In genomic region chr19:43652546-43652874, GRCh38 we compare ENCODE assay signal across 22 cellular contexts. TPM values are rescaled to one million over a fixed set of nuclear protein-coding genes. Genes with fewer than 3 reads are reported as not detected.
DNase-seq lines count a peak whose midpoint lies in the region; ATAC-seq, FAIRE-seq and TF ChIP-seq lines count a peak whose summit lies in the region.
"Had no signal": no experiment of that assay in that cellular context is flagged by ENCODE, and none has a peak within 500 bp of the region (broad histone marks: within the 10 kb centered on the region; RNA-seq: fewer than 3 reads in every experiment).

No MANE protein-coding gene starts in this region.

- in situ Hi-C loops in HepG2 (cut with HindIII; ENCODE audit: extremely low pct_ligation_motif_present, low pct_unique_long_range_greater_than_20kb): loop anchor here (5.0 kb wide), 2 partner anchors 55 to 95 kb away; partner anchors contain the start of genes IRGQ and ZNF576

- H2AFZ ChIP-seq in HepG2 (ENCODE audit: low read length): peak overlapping the region; percentile 81

- H3K4me3 ChIP-seq in HepG2 (replicated peaks in 1 of 3; ENCODE audit: insufficient read depth in 1 of 3, low read depth in 2 of 3, low read length in 3 of 3) (no peak overlapping the region), right lobe of liver (no peak overlapping the region)
- H3K4me3 ChIP-seq: ascending aorta, HAP-1, SJSA1, upper lobe of right lung had no signal

- TF ChIP-seq CTCF in HepG2 (CRISPR knock-in tag; IDR thresholded peaks at IDR 0.05) (no peak), right lobe of liver (IDR thresholded peaks at IDR 0.05) (no peak), glutamatergic neuron (IDR thresholded peaks at IDR 0.05; ENCODE audit: partially characterized antibody, unreplicated experiment) (peak; percentile 48)

- ATAC-seq in HepG2 (peak; percentile 29), right lobe of liver (no peak), SK-N-SH treated with all-trans-retinoic acid at 6 μM for 48 hours (peak; percentile 24; the same call in 2 of the 3 replicates), HG03097 (IDR thresholded peaks at IDR 0.05; ENCODE audit: low FRiP score, unreplicated experiment) (no peak)

- H3K27ac Mint-ChIP-seq in glutamatergic neuron (ENCODE audit: unreplicated experiment): no peak overlapping the region
- H3K27ac Mint-ChIP-seq: activated naive CD4-positive, alpha-beta T cell treated with anti-CD3 and anti-CD28 coated beads, Interleukin-2, amount 50 U/mL, for 72 hours; T-helper 1 cell treated with Interleukin-12 subunit alpha and Interleukin-12 subunit beta and Interleukin-4 antibody, amounts not matched to agents 30 μg/mL and 1 μg/mL, for 36 hours had no signal

- H3K4me1 ChIP-seq in HepG2 (ENCODE audit: insufficient read depth, low read length): peaks cover 8% of the 10 kb centered on the region
- peaks cover 0 to 6% (median 0%) of the 10 kb centered on the region in 4 donors for H3K4me1 ChIP-seq in right lobe of liver
- H3K4me1 ChIP-seq: ascending aorta, BE2C, HAP-1, SJSA1, upper lobe of right lung had no signal

- H3K9ac ChIP-seq in HepG2 (ENCODE audit: insufficient read depth, low read depth, low read length): no peak overlapping the region

- peaks cover 4% of the 10 kb centered on the region for H3K27me3 Mint-ChIP-seq in glutamatergic neuron (ENCODE audit: unreplicated experiment)

- TF ChIP-seq EP300 in HepG2 (IDR thresholded peaks at IDR 0.05; ENCODE audit: low read depth in 2 of 2, low read length in 2 of 2) (no peak), HepG2 (CRISPR knock-in tag; IDR thresholded peaks at IDR 0.05; ENCODE audit: borderline replicate concordance) (no peak)

- no peak for DNase-seq in HepG2 (ENCODE audit: low spot score)
- no peak for DNase-seq in right lobe of liver
- no peak for DNase-seq in glutamatergic neuron
- DNase-seq in hippocampal formation (lab: John Stamatoyannopoulos, UW): no peak
- no peak for DNase-seq in stimulated activated CD4-positive, alpha-beta T cell treated with anti-CD3 and anti-CD28 coated beads, Interleukin-4, amount 100 ng/mL, for 24 hours
- DNase-seq in COLO829 (ENCODE audit: low spot score): no peak
- DNase-seq: kidney, NCI-H1436 treated with DMSO at 0.1 percent for 48 hours, NCI-H510A, upper lobe of right lung had no signal

- no peak overlapping the region for H3K4me3 Mint-ChIP-seq in glutamatergic neuron (ENCODE audit: unreplicated experiment)
- H3K4me3 Mint-ChIP-seq: T-helper 1 cell treated with Interleukin-12 subunit alpha and Interleukin-12 subunit beta and Interleukin-4 antibody, amounts not matched to agents 30 μg/mL and 1 μg/mL, for 36 hours had no signal

- CTCF ChIA-PET in HepG2 (lab: Yijun Ruan, JAX; ENCODE audit: low intra/inter-chr PET ratio, low total read pairs): interaction anchor here (1.1 to 2.1 kb wide), 4 partner anchors 57 to 220 kb away, joined by 3 to 14 read pairs (median 8); partner anchors contain the start of genes IRGQ and ZNF576

- H3K4me1 Mint-ChIP-seq in glutamatergic neuron (ENCODE audit: low read depth, unreplicated experiment): no peaks in the 10 kb centered on the region

- H3K9me3 Mint-ChIP-seq in glutamatergic neuron (ENCODE audit: unreplicated experiment): peaks cover 3% of the 10 kb centered on the region
- H3K9me3 Mint-ChIP-seq: T-helper 1 cell treated with Interleukin-12 subunit alpha and Interleukin-12 subunit beta and Interleukin-4 antibody, amounts not matched to agents 30 μg/mL and 1 μg/mL, for 36 hours had no signal

- H3K79me2 ChIP-seq in HepG2 (ENCODE audit: insufficient read depth, low read length): no peaks in the 10 kb centered on the region

- H3K27me3 ChIP-seq in HepG2 (ENCODE audit: control insufficient read depth in 1 of 2, insufficient read depth in 2 of 2, low read length in 2 of 2): no peaks in the 10 kb centered on the region
- no peaks in the 10 kb centered on the region for H3K27me3 ChIP-seq in right lobe of liver
- H3K27me3 ChIP-seq: ascending aorta, BE2C, SJSA1, upper lobe of right lung had no signal

- H3K4me2 ChIP-seq in HepG2 (ENCODE audit: low read depth, low read length): peak overlapping the region; percentile 74; the same call in 1 of the 2 replicates

- BruUV-seq in HepG2 (replicated peaks; lab: Mats Ljungman, UMichigan): no TSS peak

- H3K36me3 ChIP-seq in HepG2 (replicated peaks in 1 of 2; ENCODE audit: control insufficient read depth in 1 of 2, insufficient read depth in 2 of 2, low read length in 2 of 2) (no peaks in the 10 kb centered on the region), right lobe of liver (no peaks in the 10 kb centered on the region)
- H3K36me3 ChIP-seq: BE2C had no signal

- no peak for FAIRE-seq in HepG2 (lab: Jason Lieb, UNC)
- FAIRE-seq: kidney, RCC 7860, small intestine had no signal

- H3K9me3 ChIP-seq in HepG2 (ENCODE audit: low read length) (no peaks in the 10 kb centered on the region), right lobe of liver (no peaks in the 10 kb centered on the region)
- H3K9me3 ChIP-seq: ascending aorta, BE2C, HAP-1, SJSA1, upper lobe of right lung had no signal

- POLR2A ChIA-PET in HepG2 (lab: Yijun Ruan, JAX): interaction anchor here (1.4 to 1.6 kb wide), 2 partner anchors 16 to 18 kb away, joined by 5 to 6 read pairs; no protein-coding TSS in a partner anchor

- H3K36me3 Mint-ChIP-seq in glutamatergic neuron (ENCODE audit: unreplicated experiment): no peaks in the 10 kb centered on the region

- TF ChIP-seq POLR2A in HepG2 (IDR thresholded peaks at IDR 0.05; ENCODE audit: insufficient read depth in 1 of 2, low read depth in 2 of 2, low read length in 2 of 2): no peak
- TF ChIP-seq POLR2A in right lobe of liver (IDR thresholded peaks at IDR 0.05): no peak

- no peak for TF ChIP-seq RAD21 in HepG2 (CRISPR knock-in tag; IDR thresholded peaks at IDR 0.05)

- intact Hi-C loops in HepG2 (cut with micrococcal nuclease; ENCODE audit: unreplicated experiment): loop anchor here (1.0 to 2.0 kb wide), 3 partner anchors 56 to 117 kb away; partner anchors contain the start of genes IRGQ and ZNF576
- intact Hi-C loops in right lobe of liver (cut with DNase I): loop anchor here in 1 of 2 donors (10.0 kb wide), 1 partner anchor 98 kb away; no protein-coding TSS in a partner anchor

- no peaks in the 10 kb centered on the region for H4K20me1 ChIP-seq in HepG2 (ENCODE audit: insufficient read depth, low read length)

- no peak overlapping the region for H3K27ac ChIP-seq in HepG2 (ENCODE audit: extremely low read length, insufficient read depth, low read length)
- H3K27ac ChIP-seq in right lobe of liver: no peak overlapping the region
- H3K27ac ChIP-seq: ascending aorta, SJSA1, upper lobe of right lung had no signal

- WGBS in HepG2 (ENCODE audit: low lambda C conversion rate): 46% methylated on average over 5 of the region's 5 CpGs
- 44% methylated on average over 5 of the region's 5 CpGs for WGBS in right lobe of liver (ENCODE audit: insufficient coverage, low coverage, low lambda C conversion rate, missing lambda C conversion rate)

RNA-seq across cellular contexts. Expression of gene CADM4, which starts 12.9 kb away (rescaled TPM):
- 6.4 and 16.0 TPM in 2 replicates for total RNA-seq in HepG2 (2016; rRNA removed; fragmentation: Illumina TruSeq; extraction: Trizol)
- 1.9 and 2.0 TPM in 2 replicates for total RNA-seq in HepG2 (2016; cell fraction: cytosol; rRNA removed; fragmentation: Illumina TruSeq; extraction: Trizol; ENCODE audit: low read depth)
- 6.2 and 15.7 TPM in 2 replicates for total RNA-seq in HepG2 (2016; cell fraction: insoluble cytoplasmic fraction; rRNA removed; fragmentation: Illumina TruSeq; extraction: Trizol)
- 6.3 and 6.6 TPM in 2 replicates for total RNA-seq in HepG2 (2016; cell fraction: membrane; rRNA removed; fragmentation: Illumina TruSeq; extraction: Trizol)
- 13.7 and 16.1 TPM in 2 replicates for total RNA-seq in HepG2 (2016; cell fraction: nucleus; rRNA removed; fragmentation: Illumina TruSeq; extraction: Trizol)
- 8.5 and 15.4 TPM in 2 replicates for polyA plus RNA-seq in HepG2 (2011; rRNA removed)
- polyA plus RNA-seq in HepG2 (2011; cell fraction: cytosol; rRNA removed): 10.7 and 11.5 TPM in 2 replicates
- 8.7 and 11.0 TPM in 2 replicates for polyA plus RNA-seq in HepG2 (2011; cell fraction: nucleus; rRNA removed)
- polyA plus RNA-seq in HepG2 (2012): 14.2 and 19.2 TPM in 2 replicates
- 3.1 and 3.4 TPM in 2 replicates for polyA plus RNA-seq in HepG2 (2016; cell fraction: cytosol; fragmentation: Illumina TruSeq; extraction: Trizol; ENCODE audit: low read depth)
- 7.9 and 9.3 TPM in 2 replicates for polyA plus RNA-seq in HepG2 (2016; cell fraction: insoluble cytoplasmic fraction; fragmentation: Illumina TruSeq; extraction: Trizol; ENCODE audit: low read depth)
- 6.8 and 7.0 TPM in 2 replicates for polyA plus RNA-seq in HepG2 (2016; cell fraction: membrane; fragmentation: Illumina TruSeq; extraction: Trizol; ENCODE audit: low read depth)
- 32.5 and 32.9 TPM in 2 replicates for polyA plus RNA-seq in HepG2 (2016; cell fraction: nucleus; fragmentation: Illumina TruSeq; extraction: Trizol; ENCODE audit: insufficient read depth, low read depth)
- polyA minus RNA-seq in HepG2 (2011; rRNA and poly(A)+ RNA removed; ENCODE audit: low replicate concordance): 1.1 and 12.4 TPM in 2 replicates
- 5.0 and 7.8 TPM in 2 replicates for polyA minus RNA-seq in HepG2 (2011; cell fraction: cytosol; rRNA and poly(A)+ RNA removed)
- 4.0 and 5.5 TPM in 2 replicates for polyA minus RNA-seq in HepG2 (2011; cell fraction: nucleus; rRNA and poly(A)+ RNA removed)
- 1 to 10 TPM; 2.2 to 4.7 (median 3.7) TPM for total RNA-seq in right lobe of liver
- total RNA-seq in glutamatergic neuron (ENCODE audit: unreplicated experiment): 52.4 TPM
- total RNA-seq: SJSA1 had no signal

RNA-seq across cellular contexts. Expression of gene PLAUR, which starts 17.5 kb away (rescaled TPM):
- total RNA-seq in HepG2 (2016; rRNA removed; fragmentation: Illumina TruSeq; extraction: Trizol): 2.2 and 2.5 TPM in 2 replicates
- 1.1 and 2.5 TPM in 2 replicates for total RNA-seq in HepG2 (2016; cell fraction: cytosol; rRNA removed; fragmentation: Illumina TruSeq; extraction: Trizol; ENCODE audit: low read depth)
- 1.8 and 2.2 TPM in 2 replicates for total RNA-seq in HepG2 (2016; cell fraction: insoluble cytoplasmic fraction; rRNA removed; fragmentation: Illumina TruSeq; extraction: Trizol)
- total RNA-seq in HepG2 (2016; cell fraction: membrane; rRNA removed; fragmentation: Illumina TruSeq; extraction: Trizol): 1.2 and 2.1 TPM in 2 replicates
- 1.4 and 3.2 TPM in 2 replicates for total RNA-seq in HepG2 (2016; cell fraction: nucleus; rRNA removed; fragmentation: Illumina TruSeq; extraction: Trizol)
- 2.9 and 3.9 TPM in 2 replicates for polyA plus RNA-seq in HepG2 (2011; rRNA removed)
- 2.1 and 2.9 TPM in 2 replicates for polyA plus RNA-seq in HepG2 (2011; cell fraction: cytosol; rRNA removed)
- 8.0 and 8.8 TPM in 2 replicates for polyA plus RNA-seq in HepG2 (2011; cell fraction: nucleus; rRNA removed)
- 2.0 and 2.1 TPM in 2 replicates for polyA plus RNA-seq in HepG2 (2012)
- 0.71 and 1.1 TPM in 2 replicates for polyA plus RNA-seq in HepG2 (2016; cell fraction: cytosol; fragmentation: Illumina TruSeq; extraction: Trizol; ENCODE audit: low read depth)
- 2.7 and 2.8 TPM in 2 replicates for polyA plus RNA-seq in HepG2 (2016; cell fraction: insoluble cytoplasmic fraction; fragmentation: Illumina TruSeq; extraction: Trizol; ENCODE audit: low read depth)
- polyA plus RNA-seq in HepG2 (2016; cell fraction: membrane; fragmentation: Illumina TruSeq; extraction: Trizol; ENCODE audit: low read depth): 1.1 and 1.3 TPM in 2 replicates
- polyA plus RNA-seq in HepG2 (2016; cell fraction: nucleus; fragmentation: Illumina TruSeq; extraction: Trizol; ENCODE audit: insufficient read depth, low read depth): 6.9 and 8.6 TPM in 2 replicates
- polyA minus RNA-seq in HepG2 (2011; rRNA and poly(A)+ RNA removed; ENCODE audit: low replicate concordance): 2.8 and 50.5 TPM in 2 replicates
- 1.3 and 2.9 TPM in 2 replicates for polyA minus RNA-seq in HepG2 (2011; cell fraction: cytosol; rRNA and poly(A)+ RNA removed)
- polyA minus RNA-seq in HepG2 (2011; cell fraction: nucleus; rRNA and poly(A)+ RNA removed): 1.4 and 1.7 TPM in 2 replicates
- total RNA-seq in right lobe of liver: 10 to 100 TPM in 1 of 6 experiments, 1 to 10 TPM in 4, under 1 TPM in 1; 0.90 to 13.3 (median 2.3) TPM
- 2.9 TPM for total RNA-seq in glutamatergic neuron (ENCODE audit: unreplicated experiment)

RNA-seq across cellular contexts. Expression of gene ZNF428, which starts 33.1 kb away (rescaled TPM):
- 24.0 and 26.9 TPM in 2 replicates for total RNA-seq in HepG2 (2016; rRNA removed; fragmentation: Illumina TruSeq; extraction: Trizol)
- 19.4 and 25.5 TPM in 2 replicates for total RNA-seq in HepG2 (2016; cell fraction: cytosol; rRNA removed; fragmentation: Illumina TruSeq; extraction: Trizol; ENCODE audit: low read depth)
- total RNA-seq in HepG2 (2016; cell fraction: insoluble cytoplasmic fraction; rRNA removed; fragmentation: Illumina TruSeq; extraction: Trizol): 20.7 and 27.4 TPM in 2 replicates
- total RNA-seq in HepG2 (2016; cell fraction: membrane; rRNA removed; fragmentation: Illumina TruSeq; extraction: Trizol): 23.9 and 34.3 TPM in 2 replicates
- total RNA-seq in HepG2 (2016; cell fraction: nucleus; rRNA removed; fragmentation: Illumina TruSeq; extraction: Trizol): 6.5 and 9.5 TPM in 2 replicates
- polyA plus RNA-seq in HepG2 (2011; rRNA removed): 10.4 and 11.5 TPM in 2 replicates
- polyA plus RNA-seq in HepG2 (2011; cell fraction: cytosol; rRNA removed): 8.0 and 12.3 TPM in 2 replicates
- polyA plus RNA-seq in HepG2 (2011; cell fraction: nucleus; rRNA removed): 6.0 and 6.2 TPM in 2 replicates
- polyA plus RNA-seq in HepG2 (2012): 11.5 and 12.7 TPM in 2 replicates
- 19.6 and 22.2 TPM in 2 replicates for polyA plus RNA-seq in HepG2 (2016; cell fraction: cytosol; fragmentation: Illumina TruSeq; extraction: Trizol; ENCODE audit: low read depth)
- 27.6 and 28.2 TPM in 2 replicates for polyA plus RNA-seq in HepG2 (2016; cell fraction: insoluble cytoplasmic fraction; fragmentation: Illumina TruSeq; extraction: Trizol; ENCODE audit: low read depth)
- 25.6 and 28.5 TPM in 2 replicates for polyA plus RNA-seq in HepG2 (2016; cell fraction: membrane; fragmentation: Illumina TruSeq; extraction: Trizol; ENCODE audit: low read depth)
- 19.8 and 22.6 TPM in 2 replicates for polyA plus RNA-seq in HepG2 (2016; cell fraction: nucleus; fragmentation: Illumina TruSeq; extraction: Trizol; ENCODE audit: insufficient read depth, low read depth)
- 3.2 and 7.4 TPM in 2 replicates for polyA minus RNA-seq in HepG2 (2011; rRNA and poly(A)+ RNA removed; ENCODE audit: low replicate concordance)
- 4.6 and 4.9 TPM in 2 replicates for polyA minus RNA-seq in HepG2 (2011; cell fraction: cytosol; rRNA and poly(A)+ RNA removed)
- polyA minus RNA-seq in HepG2 (2011; cell fraction: nucleus; rRNA and poly(A)+ RNA removed): 2.1 and 4.6 TPM in 2 replicates
- total RNA-seq in right lobe of liver: 10 to 100 TPM; 10.9 to 16.7 (median 13.3) TPM
- total RNA-seq in glutamatergic neuron (ENCODE audit: unreplicated experiment): 139 TPM

RNA-seq across cellular contexts. Expression of gene SRRM5, which starts 40.6 kb away (rescaled TPM):
- total RNA-seq in HepG2 (2016; rRNA removed; fragmentation: Illumina TruSeq; extraction: Trizol) (0.11 TPM in 1 of 2 replicates, not detected in the other), right lobe of liver (under 1 TPM in 5 of 6 experiments, not detected in 1; 0.09 to 0.37 (median 0.18) TPM), glutamatergic neuron (ENCODE audit: unreplicated experiment) (0.51 TPM)
- total RNA-seq in HepG2 (2016; cell fraction: cytosol; rRNA removed; fragmentation: Illumina TruSeq; extraction: Trizol; ENCODE audit: low read depth): not detected in 2 replicates
- not detected in 2 replicates for total RNA-seq in HepG2 (2016; cell fraction: insoluble cytoplasmic fraction; rRNA removed; fragmentation: Illumina TruSeq; extraction: Trizol)
- 0.06 TPM in 1 of 2 replicates, not detected in the other for total RNA-seq in HepG2 (2016; cell fraction: membrane; rRNA removed; fragmentation: Illumina TruSeq; extraction: Trizol)
- 0.31 TPM in 1 of 2 replicates, not detected in the other for total RNA-seq in HepG2 (2016; cell fraction: nucleus; rRNA removed; fragmentation: Illumina TruSeq; extraction: Trizol)
- 0.16 TPM in 2 replicates for polyA plus RNA-seq in HepG2 (2011; rRNA removed)
- 0.03 and 0.08 TPM in 2 replicates for polyA plus RNA-seq in HepG2 (2011; cell fraction: cytosol; rRNA removed)
- polyA plus RNA-seq in HepG2 (2011; cell fraction: nucleus; rRNA removed): 0.61 and 0.79 TPM in 2 replicates
- 0.15 and 0.21 TPM in 2 replicates for polyA plus RNA-seq in HepG2 (2012)
- polyA plus RNA-seq in HepG2 (2016; cell fraction: cytosol; fragmentation: Illumina TruSeq; extraction: Trizol; ENCODE audit: low read depth): not detected in 2 replicates
- 0.10 and 0.12 TPM in 2 replicates for polyA plus RNA-seq in HepG2 (2016; cell fraction: insoluble cytoplasmic fraction; fragmentation: Illumina TruSeq; extraction: Trizol; ENCODE audit: low read depth)
- 0.10 TPM in 2 replicates for polyA plus RNA-seq in HepG2 (2016; cell fraction: membrane; fragmentation: Illumina TruSeq; extraction: Trizol; ENCODE audit: low read depth)
- polyA plus RNA-seq in HepG2 (2016; cell fraction: nucleus; fragmentation: Illumina TruSeq; extraction: Trizol; ENCODE audit: insufficient read depth, low read depth): 0.51 and 1.2 TPM in 2 replicates
- polyA minus RNA-seq in HepG2 (2011; rRNA and poly(A)+ RNA removed; ENCODE audit: low replicate concordance): 0.18 and 0.23 TPM in 2 replicates
- not detected in 2 replicates for polyA minus RNA-seq in HepG2 (2011; cell fraction: cytosol; rRNA and poly(A)+ RNA removed)
- polyA minus RNA-seq in HepG2 (2011; cell fraction: nucleus; rRNA and poly(A)+ RNA removed): 0.39 and 0.50 TPM in 2 replicates
- total RNA-seq: A172, lung microvascular endothelial cell, SJSA1 had no signal

RNA-seq across cellular contexts. Expression of gene ZNF576, which starts 56.1 kb away (rescaled TPM):
- total RNA-seq in HepG2 (2016; rRNA removed; fragmentation: Illumina TruSeq; extraction: Trizol): 9.6 and 10.9 TPM in 2 replicates
- total RNA-seq in HepG2 (2016; cell fraction: cytosol; rRNA removed; fragmentation: Illumina TruSeq; extraction: Trizol; ENCODE audit: low read depth): 8.7 and 10.4 TPM in 2 replicates
- total RNA-seq in HepG2 (2016; cell fraction: insoluble cytoplasmic fraction; rRNA removed; fragmentation: Illumina TruSeq; extraction: Trizol): 10.6 and 11.2 TPM in 2 replicates
- 13.9 and 14.1 TPM in 2 replicates for total RNA-seq in HepG2 (2016; cell fraction: membrane; rRNA removed; fragmentation: Illumina TruSeq; extraction: Trizol)
- 6.6 and 7.0 TPM in 2 replicates for total RNA-seq in HepG2 (2016; cell fraction: nucleus; rRNA removed; fragmentation: Illumina TruSeq; extraction: Trizol)
- polyA plus RNA-seq in HepG2 (2011; rRNA removed): 7.2 and 10.2 TPM in 2 replicates
- 7.1 and 9.5 TPM in 2 replicates for polyA plus RNA-seq in HepG2 (2011; cell fraction: cytosol; rRNA removed)
- 7.2 and 9.1 TPM in 2 replicates for polyA plus RNA-seq in HepG2 (2011; cell fraction: nucleus; rRNA removed)
- 4.1 and 5.6 TPM in 2 replicates for polyA plus RNA-seq in HepG2 (2012)
- 11.9 and 12.6 TPM in 2 replicates for polyA plus RNA-seq in HepG2 (2016; cell fraction: cytosol; fragmentation: Illumina TruSeq; extraction: Trizol; ENCODE audit: low read depth)
- 12.1 and 13.5 TPM in 2 replicates for polyA plus RNA-seq in HepG2 (2016; cell fraction: insoluble cytoplasmic fraction; fragmentation: Illumina TruSeq; extraction: Trizol; ENCODE audit: low read depth)
- polyA plus RNA-seq in HepG2 (2016; cell fraction: membrane; fragmentation: Illumina TruSeq; extraction: Trizol; ENCODE audit: low read depth): 12.7 and 17.2 TPM in 2 replicates
- polyA plus RNA-seq in HepG2 (2016; cell fraction: nucleus; fragmentation: Illumina TruSeq; extraction: Trizol; ENCODE audit: insufficient read depth, low read depth): 8.1 and 10.1 TPM in 2 replicates
- polyA minus RNA-seq in HepG2 (2011; rRNA and poly(A)+ RNA removed; ENCODE audit: low replicate concordance): 10.5 and 15.9 TPM in 2 replicates
- 3.5 and 5.6 TPM in 2 replicates for polyA minus RNA-seq in HepG2 (2011; cell fraction: cytosol; rRNA and poly(A)+ RNA removed)
- polyA minus RNA-seq in HepG2 (2011; cell fraction: nucleus; rRNA and poly(A)+ RNA removed): 10.2 and 14.8 TPM in 2 replicates
- 10 to 100 TPM in 4 of 6 experiments, 1 to 10 TPM in 2; 7.7 to 15.8 (median 10.3) TPM for total RNA-seq in right lobe of liver
- 15.0 TPM for total RNA-seq in glutamatergic neuron (ENCODE audit: unreplicated experiment)

Comparison
In these comparisons a context has a peak if more than half of its experiments do, and no peak if none do; other contexts are left out.
1. ATAC-seq: peak in HepG2 (single experiment) and SK-N-SH treated with all-trans-retinoic acid at 6 μM for 48 hours (single experiment); none in right lobe of liver (0 of 4) and HG03097 (single experiment).